Comparison of ENCODE assay signal across 8 cellular contexts in the genomic region with DNA sequence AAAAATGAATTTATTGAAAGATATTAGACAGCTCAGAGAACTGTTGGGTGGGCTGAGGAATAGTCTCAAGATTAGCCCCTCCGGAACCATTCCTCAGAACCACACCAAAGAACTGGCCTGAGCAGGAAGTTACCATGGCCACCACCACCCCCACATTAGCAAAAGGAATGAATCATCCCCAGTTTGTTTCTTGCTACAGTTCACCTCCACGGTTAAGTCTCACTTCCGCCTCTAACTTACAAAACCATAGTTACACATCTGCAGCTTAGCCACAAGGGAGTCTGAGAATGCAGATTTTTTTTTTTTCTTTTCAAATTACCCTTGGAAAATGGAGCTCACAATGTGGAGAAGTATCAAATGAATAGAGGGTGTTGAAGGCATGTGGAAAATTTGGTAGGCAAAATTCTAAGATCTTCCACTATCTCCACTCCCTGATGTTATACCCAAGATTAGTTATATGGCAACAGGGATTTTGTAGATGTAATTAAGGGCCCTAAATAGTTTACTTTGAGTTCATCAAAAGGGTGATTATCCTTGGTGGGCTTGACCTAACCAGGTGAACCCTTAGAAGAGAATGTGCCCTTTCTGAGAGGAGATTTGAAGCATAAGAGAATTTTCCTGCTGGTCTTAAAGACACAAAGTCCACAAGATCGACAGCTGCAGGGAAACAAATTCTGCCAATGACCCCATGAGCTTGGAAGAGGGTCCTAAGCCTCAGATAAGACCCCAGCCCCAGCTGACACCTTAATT.
DNase-seq lines count a peak whose midpoint lies in the region; ATAC-seq and TF ChIP-seq lines count a peak whose summit lies in the region.

No MANE protein-coding gene starts in this region.

- no peak for TF ChIP-seq CTCF in mucosa of descending colon (IDR thresholded peaks at IDR 0.05)

- no peaks in the 10 kb centered on the region for H3K9me3 ChIP-seq in mucosa of descending colon

- ATAC-seq in GM18858 (IDR thresholded peaks at IDR 0.05; ENCODE audit: unreplicated experiment) (peak; percentile 97), HG02678 (IDR thresholded peaks at IDR 0.05; ENCODE audit: unreplicated experiment) (peak; percentile 99), mucosa of descending colon (peak; percentile 55)

- no peaks in the 10 kb centered on the region for H3K4me1 ChIP-seq in mucosa of descending colon (ENCODE audit: low read depth)

- H3K36me3 ChIP-seq in mucosa of descending colon (ENCODE audit: low read depth): no peaks in the 10 kb centered on the region

- H3K4me3 ChIP-seq in mucosa of descending colon: no peak overlapping the region

- peak; percentile 79 for DNase-seq in NCI-H226
- DNase-seq in activated effector memory CD4-positive, alpha-beta T cell treated with Interleukin-2 at 50 U/mL for 16 hours: peak; percentile 6
- peak in 1 of 3 donors; percentile 11 for DNase-seq in mucosa of descending colon
- DNase-seq in NCI-H345 (lab: John Stamatoyannopoulos, UW): no peak
- DNase-seq in mesenteric fat pad (ENCODE audit: low spot score): no peak
- no peak for DNase-seq in NCI-H446 treated with DMSO at 0.1 percent for 48 hours (lab: John Stamatoyannopoulos, UW)

- intact Hi-C loops in mucosa of descending colon (cut with DNase I, micrococcal nuclease): no loop called here

Comparison
In these comparisons a context has a peak if more than half of its experiments do, and no peak if none do; other contexts are left out.
1. DNase-seq: peak in NCI-H226 (single experiment) and activated effector memory CD4-positive, alpha-beta T cell treated with Interleukin-2 at 50 U/mL for 16 hours (single experiment); none in NCI-H345 (single experiment), mesenteric fat pad (single experiment) and NCI-H446 treated with DMSO at 0.1 percent for 48 hours (single experiment).
2. Peak in every context shown above with its lines, with median percentiles within 50 percentile points of each other: ATAC-seq.